In the genomic region with DNA sequence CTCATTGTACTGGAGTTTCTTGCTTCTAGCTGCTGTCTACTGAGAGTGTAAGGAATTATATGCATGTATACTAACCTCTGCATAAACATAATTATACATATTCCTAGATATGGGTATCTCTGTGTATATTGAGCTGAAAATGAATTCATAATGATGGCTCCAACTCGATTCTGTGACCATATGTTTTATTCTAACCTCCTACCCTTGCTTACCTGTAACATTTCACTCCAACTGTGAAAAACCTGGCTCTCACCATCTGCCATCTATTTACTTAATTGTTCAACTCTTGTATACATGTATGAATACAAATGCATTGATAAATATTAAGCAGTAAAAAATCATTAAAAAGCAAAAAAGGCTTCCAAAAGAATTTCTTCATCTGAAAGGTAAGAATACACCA, we compare ENCODE assay signal across 20 cellular contexts.
"Had no signal": no experiment of that assay in that cellular context is flagged by ENCODE, and none has a peak within 500 bp of the region (broad histone marks: within the 10 kb centered on the region; RNA-seq: fewer than 3 reads in every experiment).

No MANE protein-coding gene starts in this region.

- H3K4me1 ChIP-seq: SJSA1 had no signal

- H3K27ac ChIP-seq: SJSA1, SK-N-MC had no signal

- H3K4me3 ChIP-seq: SJSA1, SK-N-MC had no signal

- H3K27me3 ChIP-seq: SJSA1 had no signal

- FAIRE-seq: RCC 7860 had no signal

- DNase-seq: KBM-7, MV-4-11, NCI-H1048, NCI-H1105, NCI-H1417, NCI-H1436 treated with DMSO at 0.1 percent for 48 hours, NCI-H1694, NCI-H187 treated with DMSO at 0.1 percent for 48 hours, NCI-H2029 treated with DMSO at 0.1 percent for 48 hours, NCI-H226, NCI-H446, NCI-H510A, NCI-H524 treated with DMSO at 0.1 percent for 48 hours, NCI-H774, Right ventricle myocardium superior, RPMI8226, SIG-M5 had no signal
